In the genomic region with DNA sequence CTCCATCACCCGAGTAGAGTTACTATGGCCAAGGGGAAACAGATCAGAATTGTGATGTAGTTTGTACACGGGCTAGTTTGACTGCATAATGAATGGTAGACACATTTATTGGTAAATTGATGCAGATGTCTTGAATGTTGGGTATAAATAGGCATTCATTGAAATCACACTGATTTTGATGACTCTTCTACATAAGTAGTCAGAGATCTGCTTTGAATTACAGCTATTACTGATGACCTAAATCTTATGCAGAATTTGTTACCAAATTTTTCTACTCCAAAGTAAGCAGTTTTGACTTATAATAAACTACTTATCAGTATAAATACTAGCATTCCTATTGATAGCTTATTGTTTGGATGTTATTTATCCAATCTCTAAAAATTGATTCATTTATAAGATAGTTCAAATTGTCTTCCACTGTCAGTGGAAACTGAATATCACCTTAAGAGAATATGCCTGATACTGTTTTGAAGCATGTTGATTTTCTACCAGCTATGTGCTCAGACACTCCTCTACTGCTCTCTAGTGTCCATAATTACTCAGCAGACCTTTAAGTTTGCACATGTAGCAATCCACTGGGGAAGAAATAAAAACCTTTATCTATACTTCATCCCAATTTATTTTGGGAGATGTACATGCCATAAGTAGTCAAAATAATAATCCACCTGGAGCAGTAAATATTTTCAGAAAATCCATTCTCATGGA, we compare ENCODE assay signal across 8 cellular contexts.
DNase-seq lines count a peak whose midpoint lies in the region; ATAC-seq and TF ChIP-seq lines count a peak whose summit lies in the region.

No MANE protein-coding gene starts in this region.

- TF ChIP-seq CTCF in MCF 10A (IDR thresholded peaks at IDR 0.05; ENCODE audit: unreplicated experiment) = peak; percentile 73

- ATAC-seq in left colon (peak; percentile 90), GM19328 (IDR thresholded peaks at IDR 0.05; ENCODE audit: unreplicated experiment) (no peak), HG02588 (IDR thresholded peaks at IDR 0.05; ENCODE audit: unreplicated experiment) (no peak)

- no peaks in the 10 kb centered on the region for H3K4me1 Mint-ChIP-seq in MCF 10A (ENCODE audit: insufficient read depth, unreplicated experiment)

- H3K36me3 Mint-ChIP-seq in MCF 10A (ENCODE audit: insufficient read depth, unreplicated experiment) = no peaks in the 10 kb centered on the region

- no peaks in the 10 kb centered on the region for H3K9me3 Mint-ChIP-seq in MCF 10A (ENCODE audit: unreplicated experiment)

- CTCF ChIA-PET in MCF 10A (lab: Yijun Ruan, JAX) = interaction anchor here (0.5 to 7.5 kb wide), 45 partner anchors 13 to 1251 kb away, joined by 3 to 244 read pairs (median 4); no protein-coding TSS in a partner anchor

- H3K27me3 Mint-ChIP-seq in MCF 10A (ENCODE audit: insufficient read depth, unreplicated experiment) = no peaks in the 10 kb centered on the region

- BruUV-seq in MCF 10A (replicated peaks; lab: Mats Ljungman, UMichigan) = no TSS peak

- peak overlapping the region; percentile 1 for H3K27ac Mint-ChIP-seq in MCF 10A (ENCODE audit: low read depth, unreplicated experiment)

- H3K4me3 Mint-ChIP-seq in MCF 10A (ENCODE audit: unreplicated experiment) = no peak overlapping the region

- intact Hi-C loops in MCF 10A (cut with micrococcal nuclease) = loop anchor here (1.0 to 5.0 kb wide), 6 partner anchors 270 to 748 kb away; no protein-coding TSS in a partner anchor
- intact Hi-C loops in left colon (cut with DNase I, micrococcal nuclease) = loop anchor here (2.0 to 10.0 kb wide), 3 partner anchors 438 to 605 kb away; no protein-coding TSS in a partner anchor

- POLR2A ChIA-PET in MCF 10A (lab: Yijun Ruan, JAX) = interaction anchor here (1.0 to 1.8 kb wide), 4 partner anchors 194 to 435 kb away, joined by 3 to 5 read pairs (median 3); no protein-coding TSS in a partner anchor

- DNase-seq in SKM-1 treated with dmso at 0.1 percent for 144 hours (lab: John Stamatoyannopoulos, UW; ENCODE audit: unreplicated experiment) = peak; percentile 21
- no peak for DNase-seq in SKM-1 (lab: John Stamatoyannopoulos, UW; ENCODE audit: unreplicated experiment)
- DNase-seq in NCI-H2196 treated with DMSO at 0.1 percent for 48 hours (lab: John Stamatoyannopoulos, UW; ENCODE audit: unreplicated experiment) = peak; percentile 3
- DNase-seq in MCF 10A (ENCODE audit: unreplicated experiment) = peak; percentile 57
- DNase-seq in left colon = no peak
- no peak for DNase-seq in mesenteric fat pad (ENCODE audit: low spot score)

Comparison
In these comparisons a context has a peak if more than half of its experiments do, and no peak if none do; other contexts are left out.
1. DNase-seq: peak in SKM-1 treated with dmso at 0.1 percent for 144 hours (single experiment), NCI-H2196 treated with DMSO at 0.1 percent for 48 hours (single experiment) and MCF 10A (single experiment); none in SKM-1 (single experiment), left colon (0 of 2) and mesenteric fat pad (single experiment).